Comparison of ENCODE assay signal across 8 cellular contexts in the genomic region with DNA sequence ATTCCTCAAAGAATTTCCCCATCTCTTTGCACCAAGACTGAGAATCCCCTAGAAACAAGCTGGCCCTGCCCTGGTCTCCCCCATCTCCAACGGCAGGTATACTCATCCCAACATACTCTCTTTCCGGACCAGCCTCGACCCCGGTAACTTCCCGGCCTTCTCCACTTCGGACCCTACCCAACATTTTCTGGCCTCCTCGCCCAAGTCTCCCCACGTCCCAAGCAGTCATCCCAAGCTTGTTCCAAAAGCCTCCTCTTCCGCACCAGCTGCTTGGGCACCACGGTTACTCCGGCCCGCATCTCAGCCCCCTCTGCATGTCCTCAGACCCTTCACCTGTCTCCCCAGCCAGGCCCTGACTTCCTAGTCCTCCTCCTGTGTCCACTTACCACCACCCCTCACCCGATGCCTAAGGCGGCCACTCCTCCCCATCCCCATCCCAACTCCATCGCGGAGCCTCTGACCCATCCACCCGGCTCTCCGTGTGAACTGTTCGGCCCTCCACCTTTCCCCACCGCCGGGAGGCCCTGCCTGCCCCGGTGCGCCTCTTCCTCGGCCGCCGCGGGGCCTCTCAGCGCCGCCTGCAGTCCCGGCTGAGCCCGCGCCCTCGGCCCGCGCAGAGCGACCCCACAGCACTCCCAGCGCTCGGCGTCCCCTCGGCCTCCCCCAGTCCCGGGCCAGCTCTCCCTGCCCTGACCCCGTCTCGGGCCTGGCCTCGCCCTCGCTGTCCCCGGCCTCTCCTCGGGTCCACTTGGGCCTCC. TPM values are rescaled to one million over a fixed set of nuclear protein-coding genes. Genes with fewer than 3 reads are reported as not detected.
DNase-seq lines count a peak whose midpoint lies in the region; ATAC-seq and TF ChIP-seq lines count a peak whose summit lies in the region.

No MANE protein-coding gene starts in this region.

- DNase-seq in activated CD4-positive, alpha-beta memory T cell treated with anti-CD3 and anti-CD28 coated beads, Interleukin-2, amount 10 ng/mL, durations not matched to agents 7 days and 5 days, result peak; percentile 39
- DNase-seq in epithelial cell of esophagus (ENCODE audit: low read depth) (peak; percentile 26), naive B cell (peak; percentile 43), cerebellar nuclear complex (lab: John Stamatoyannopoulos, UW) (no peak), epidermal melanocyte (ENCODE audit: insufficient read length, low spot score) (no peak)

- ATAC-seq in GM19324 (IDR thresholded peaks at IDR 0.05; ENCODE audit: low FRiP score, unreplicated experiment), result peak; percentile 14
- ATAC-seq in naive B cell (ENCODE audit: low read depth in 2 of 2), result peak; percentile 47 to 52

- H3K27ac Mint-ChIP-seq in IgD-negative memory B cell (peak overlapping the region; percentile 86 to 97 (median 87)), naive B cell (peak overlapping the region; percentile 37 to 96 (median 87))
- no peak overlapping the region for H3K27ac Mint-ChIP-seq in activated CD4-positive, alpha-beta memory T cell treated with anti-CD3 and anti-CD28 coated beads, Interleukin-2, amount 10 ng/mL, durations not matched to agents 7 days and 5 days

- H3K4me1 ChIP-seq in urinary bladder (ENCODE audit: insufficient read depth), result no peaks in the 10 kb centered on the region

- 6% methylated on average over 47 of the region's 47 CpGs for WGBS in urinary bladder

- TF ChIP-seq CTCF in epithelial cell of esophagus (IDR thresholded peaks at IDR 0.05; ENCODE audit: insufficient read depth, low read depth, low read length, missing control alignments), result no peak

- no peak overlapping the region for H3K27ac ChIP-seq in urinary bladder (ENCODE audit: low read depth)

- POLR2A ChIA-PET in activated CD4-positive, alpha-beta memory T cell treated with anti-CD3 and anti-CD28 coated beads, Interleukin-2, amount 10 ng/mL, durations not matched to agents 7 days and 5 days (lab: Charles Lee), result interaction anchor here (0.9 to 1.3 kb wide), 4 partner anchors 9 to 155 kb away, joined by 3 to 6 read pairs (median 4); no protein-coding TSS in a partner anchor

- H3K4me3 Mint-ChIP-seq in IgD-negative memory B cell (peak overlapping the region; percentile 79 to 94 (median 92)), naive B cell (peak overlapping the region; percentile 74 to 94 (median 86))
- H3K4me3 Mint-ChIP-seq in activated CD4-positive, alpha-beta memory T cell treated with anti-CD3 and anti-CD28 coated beads, Interleukin-2, amount 10 ng/mL, durations not matched to agents 7 days and 5 days, result peak overlapping the region; percentile 78

- H3K4me3 ChIP-seq in epithelial cell of esophagus (ENCODE audit: low read length) (peak overlapping the region; percentile 65), urinary bladder (ENCODE audit: low read depth, low read length) (peak overlapping the region; percentile 89)

- CTCF ChIA-PET in activated CD4-positive, alpha-beta memory T cell treated with anti-CD3 and anti-CD28 coated beads, Interleukin-2, amount 10 ng/mL, durations not matched to agents 7 days and 5 days (lab: Charles Lee), result interaction anchor here (1.1 to 1.6 kb wide), 3 partner anchors 12 to 196 kb away, joined by 6 to 10 read pairs (median 6); no protein-coding TSS in a partner anchor

- peaks cover 5 to 45% (median 34%) of the 10 kb centered on the region in 3 donors for H3K4me1 Mint-ChIP-seq in IgD-negative memory B cell
- H3K4me1 Mint-ChIP-seq in activated CD4-positive, alpha-beta memory T cell treated with anti-CD3 and anti-CD28 coated beads, Interleukin-2, amount 10 ng/mL, durations not matched to agents 7 days and 5 days, result peaks cover 41% of the 10 kb centered on the region
- peaks cover 32 to 48% (median 42%) of the 10 kb centered on the region in 3 donors for H3K4me1 Mint-ChIP-seq in naive B cell

- H3K36me3 ChIP-seq in urinary bladder (ENCODE audit: insufficient read depth), result no peaks in the 10 kb centered on the region

- H3K36me3 Mint-ChIP-seq in IgD-negative memory B cell, result no peaks in the 10 kb centered on the region
- peaks cover 4% of the 10 kb centered on the region for H3K36me3 Mint-ChIP-seq in activated CD4-positive, alpha-beta memory T cell treated with anti-CD3 and anti-CD28 coated beads, Interleukin-2, amount 10 ng/mL, durations not matched to agents 7 days and 5 days (ENCODE audit: low read depth)
- H3K36me3 Mint-ChIP-seq in naive B cell, result no peaks in the 10 kb centered on the region

- H3K27me3 Mint-ChIP-seq in IgD-negative memory B cell, result no peaks in the 10 kb centered on the region
- peaks cover 5% of the 10 kb centered on the region for H3K27me3 Mint-ChIP-seq in activated CD4-positive, alpha-beta memory T cell treated with anti-CD3 and anti-CD28 coated beads, Interleukin-2, amount 10 ng/mL, durations not matched to agents 7 days and 5 days
- H3K27me3 Mint-ChIP-seq in naive B cell, result no peaks in the 10 kb centered on the region

- H3K9me3 Mint-ChIP-seq in IgD-negative memory B cell (no peaks in the 10 kb centered on the region), naive B cell (peaks cover 0 to 1% (median 0%) of the 10 kb centered on the region in 7 donors)
- H3K9me3 Mint-ChIP-seq in activated CD4-positive, alpha-beta memory T cell treated with anti-CD3 and anti-CD28 coated beads, Interleukin-2, amount 10 ng/mL, durations not matched to agents 7 days and 5 days, result no peaks in the 10 kb centered on the region

RNA-seq across cellular contexts. Expression of a gene that starts 1.0 kb away (rescaled TPM):
- polyA plus RNA-seq in IgD-negative memory B cell (32.1 TPM), naive B cell (ENCODE audit: low read depth in 6 of 6) (10 to 100 TPM; 25.2 to 44.0 (median 35.2) TPM), urinary bladder (42.8 TPM)
- 10 to 100 TPM; 46.4 to 47.8 TPM for total RNA-seq in activated CD4-positive, alpha-beta memory T cell treated with anti-CD3 and anti-CD28 coated beads, Interleukin-2, amount 10 ng/mL, durations not matched to agents 7 days and 5 days
- total RNA-seq in urinary bladder, result 11.7 TPM

RNA-seq across cellular contexts. Expression of a gene that starts 45.2 kb away (rescaled TPM):
- polyA plus RNA-seq in IgD-negative memory B cell (51.7 TPM), naive B cell (ENCODE audit: low read depth in 6 of 6) (100 to 1,000 TPM in 1 of 6 donors, 10 to 100 TPM in 5; 57.0 to 102 (median 61.1) TPM), urinary bladder (37.2 TPM)
- 10 to 100 TPM; 52.4 to 58.1 TPM for total RNA-seq in activated CD4-positive, alpha-beta memory T cell treated with anti-CD3 and anti-CD28 coated beads, Interleukin-2, amount 10 ng/mL, durations not matched to agents 7 days and 5 days
- total RNA-seq in urinary bladder, result 29.7 TPM

Comparison
In these comparisons a context has a peak if more than half of its experiments do, and no peak if none do; other contexts are left out.
1. DNase-seq: peak in activated CD4-positive, alpha-beta memory T cell treated with anti-CD3 and anti-CD28 coated beads, Interleukin-2, amount 10 ng/mL, durations not matched to agents 7 days and 5 days (single experiment), epithelial cell of esophagus (single experiment) and naive B cell (single experiment); none in cerebellar nuclear complex (0 of 2) and epidermal melanocyte (single experiment).
2. Peak in every context shown above with its lines, with median percentiles within 50 percentile points of each other: H3K4me3 Mint-ChIP-seq.